ENCODE assay signal across 9 cellular contexts in genomic region chr12:71113148-71113547, GRCh38. TPM values are rescaled to one million over a fixed set of nuclear protein-coding genes. Genes with fewer than 3 reads are reported as not detected.
"Had no signal": no experiment of that assay in that cellular context is flagged by ENCODE, and none has a peak within 500 bp of the region (broad histone marks: within the 10 kb centered on the region; RNA-seq: fewer than 3 reads in every experiment).

No MANE protein-coding gene starts in this region.

RNA-seq across cellular contexts. Expression of gene TSPAN8, which starts 44.7 kb away (rescaled TPM):
- total RNA-seq: left ventricle myocardium superior; lung microvascular endothelial cell; mammary epithelial cell; mesothelial cell of epicardium; mononuclear cell; myocyte; naive thymus-derived CD4-positive, alpha-beta T cell had no signal
- polyA plus RNA-seq: immature natural killer cell; keratinocyte; mammary epithelial cell; naive thymus-derived CD4-positive, alpha-beta T cell had no signal
